In genomic region chr11:32141886-32142546, GRCh38 we compare ENCODE assay signal across 1 cellular context.
A peak's percentile ranks its signal among the peaks of the same experiment; 100 is the strongest.
TF ChIP-seq lines count a peak whose summit lies in the region.

No MANE protein-coding gene starts in this region.

TF ChIP-seq in HepG2, 621 proteins besides CTCF, POLR2A, EP300 and RAD21 (continued from another document):
- TF ChIP-seq ZNF512B (CRISPR knock-in tag; IDR thresholded peaks at IDR 0.05; ENCODE audit: borderline replicate concordance) (no peak), ATF3 (CRISPR knock-in tag; IDR thresholded peaks at IDR 0.05) (no peak), RNF2 (conservative IDR thresholded peaks at IDR 0.05; ENCODE audit: low read depth) (no peak), MED13 (CRISPR knock-in tag; IDR thresholded peaks at IDR 0.05) (no peak), ZNF629 (CRISPR knock-in tag; conservative IDR thresholded peaks at IDR 0.05) (peak; percentile 95), RCOR2 (CRISPR knock-in tag; IDR thresholded peaks at IDR 0.05) (peak; percentile 27; the same call in 1 of the 2 replicates), SIN3B (IDR thresholded peaks at IDR 0.05; ENCODE audit: low read length) (no peak), TERF1 (CRISPR knock-in tag; IDR thresholded peaks at IDR 0.05) (no peak), ZNF800 (CRISPR knock-in tag; IDR thresholded peaks at IDR 0.05) (no peak), RARA (CRISPR knock-in tag; IDR thresholded peaks at IDR 0.05) (no peak), ZNF510 (CRISPR knock-in tag; IDR thresholded peaks at IDR 0.05; ENCODE audit: low read depth) (no peak), ARNTL (CRISPR knock-in tag; IDR thresholded peaks at IDR 0.05) (no peak), MAF1 (CRISPR knock-in tag; IDR thresholded peaks at IDR 0.05; ENCODE audit: borderline replicate concordance) (no peak), SMARCE1 (IDR thresholded peaks at IDR 0.05; ENCODE audit: borderline replicate concordance) (no peak), AGO1 (IDR thresholded peaks at IDR 0.05; ENCODE audit: low read depth, low read length, poor library complexity, severe bottlenecking) (no peak), KMT2B (CRISPR knock-in tag; IDR thresholded peaks at IDR 0.05) (no peak), ZNF605 (CRISPR knock-in tag; IDR thresholded peaks at IDR 0.05) (0 out of 2 replicates have a peak, but pooled peaks have one; percentile 22), HDAC1 (CRISPR knock-in tag; IDR thresholded peaks at IDR 0.05) (no peak), RNF219 (CRISPR knock-in tag; IDR thresholded peaks at IDR 0.05) (no peak), ZNF484 (CRISPR knock-in tag; IDR thresholded peaks at IDR 0.05; ENCODE audit: borderline replicate concordance, low read depth) (no peak), AHDC1 (CRISPR knock-in tag; IDR thresholded peaks at IDR 0.05; ENCODE audit: borderline replicate concordance) (no peak), ZNF3 (CRISPR knock-in tag; IDR thresholded peaks at IDR 0.05) (no peak), ZMYM3 (CRISPR knock-in tag; IDR thresholded peaks at IDR 0.05) (peak; percentile 63; the same call in 1 of the 2 replicates), SOX13 (IDR thresholded peaks at IDR 0.05) (no peak), SOX13 (CRISPR knock-in tag; conservative IDR thresholded peaks at IDR 0.05 in 1 of 2, IDR thresholded peaks at IDR 0.05 in 1 of 2) (0 out of 4 replicates have a peak, but pooled peaks of 1 of the 2 experiments have one; percentile 4), MYNN (CRISPR knock-in tag; IDR thresholded peaks at IDR 0.05; ENCODE audit: low read depth) (no peak), ZBTB20 (CRISPR knock-in tag; IDR thresholded peaks at IDR 0.05; ENCODE audit: borderline replicate concordance, low read depth) (no peak)
